In genomic region chr4:36285784-36286480, GRCh38 we compare ENCODE assay signal across 9 cellular contexts. TPM values are rescaled to one million over a fixed set of nuclear protein-coding genes. Genes with fewer than 3 reads are reported as not detected.
DNase-seq lines count a peak whose midpoint lies in the region; ATAC-seq and TF ChIP-seq lines count a peak whose summit lies in the region.
"Had no signal": no experiment of that assay in that cellular context is flagged by ENCODE, and none has a peak within 500 bp of the region (broad histone marks: within the 10 kb centered on the region; RNA-seq: fewer than 3 reads in every experiment).

No MANE protein-coding gene starts in this region.

- peaks cover 0 to 22% (median 2%) of the 10 kb centered on the region in 3 donors for H3K4me1 ChIP-seq in esophagus squamous epithelium
- H3K4me1 ChIP-seq: parathyroid adenoma had no signal

- H3K4me3 ChIP-seq in esophagus squamous epithelium = no peak overlapping the region

- H3K36me3 ChIP-seq in esophagus squamous epithelium = no peaks in the 10 kb centered on the region

- H3K27me3 ChIP-seq in esophagus squamous epithelium = no peaks in the 10 kb centered on the region

- peak in 1 of 4 donors; percentile 21 for TF ChIP-seq POLR2A in esophagus squamous epithelium (IDR thresholded peaks at IDR 0.05)

- intact Hi-C loops in esophagus squamous epithelium (cut with DNase I) = no loop called here
- intact Hi-C loops in Right ventricle myocardium superior (cut with DNase I) = no loop called here

- no peaks in the 10 kb centered on the region for H3K9me3 ChIP-seq in esophagus squamous epithelium

- peak overlapping the region; percentile 71 to 81 (median 77) for H3K27ac ChIP-seq in esophagus squamous epithelium
- H3K27ac ChIP-seq: parathyroid adenoma had no signal

- WGBS in esophagus squamous epithelium, 2 donors = 56 to 62% methylated on average over 6 of the region's 6 CpGs

- ATAC-seq in HG03175 (IDR thresholded peaks at IDR 0.05; ENCODE audit: unreplicated experiment) (peak; percentile 99), Right ventricle myocardium superior (ENCODE audit: poor library complexity) (no peak)

- peak in 1 of 6 experiments; percentile 19 for TF ChIP-seq CTCF in esophagus squamous epithelium (IDR thresholded peaks at IDR 0.05)

- peak; percentile 25 to 44 for DNase-seq in activated CD8-positive, alpha-beta memory T cell treated with anti-CD3 and anti-CD28 coated beads for 4 hours (ENCODE audit: low read depth in 2 of 2)
- DNase-seq in activated CD8-positive, alpha-beta memory T cell treated with anti-CD3 and anti-CD28 coated beads for 24 hours = no peak
- peak; percentile 47 for DNase-seq in T-helper 22 cell (ENCODE audit: low read depth)
- DNase-seq in esophagus squamous epithelium (lab: John Stamatoyannopoulos, UW) = no peak
- no peak for DNase-seq in Right ventricle myocardium superior
- DNase-seq in superior temporal gyrus (ENCODE audit: extremely low spot score) = no peak
- DNase-seq in NCI-H526 (lab: John Stamatoyannopoulos, UW) = no peak

RNA-seq across cellular contexts. Expression of gene DTHD1, which starts 4.5 kb away (rescaled TPM):
- total RNA-seq in esophagus squamous epithelium = 1 to 10 TPM in 1 of 4 donors, under 1 TPM in 3; 0.19 to 1.0 (median 0.30) TPM
- total RNA-seq in Right ventricle myocardium superior = not detected

RNA-seq across cellular contexts. Expression of gene ARAP2, which starts 41.6 kb away (rescaled TPM):
- 10 to 100 TPM; 28.5 to 65.8 (median 46.9) TPM for total RNA-seq in esophagus squamous epithelium
- total RNA-seq in Right ventricle myocardium superior = 2.4 TPM

Comparison
In these comparisons a context has a peak if more than half of its experiments do, and no peak if none do; other contexts are left out.
1. DNase-seq: peak in activated CD8-positive, alpha-beta memory T cell treated with anti-CD3 and anti-CD28 coated beads for 4 hours (2 of 2) and T-helper 22 cell (single experiment); none in activated CD8-positive, alpha-beta memory T cell treated with anti-CD3 and anti-CD28 coated beads for 24 hours (single experiment), esophagus squamous epithelium (single experiment), Right ventricle myocardium superior (single experiment), superior temporal gyrus (single experiment) and NCI-H526 (0 of 2).